9 cellular contexts compared by ENCODE assay signal in genomic region chr5:81854915-81855314, GRCh38.
DNase-seq lines count a peak whose midpoint lies in the region; ATAC-seq, FAIRE-seq and TF ChIP-seq lines count a peak whose summit lies in the region.
"Had no signal": no experiment of that assay in that cellular context is flagged by ENCODE, and none has a peak within 500 bp of the region (broad histone marks: within the 10 kb centered on the region; RNA-seq: fewer than 3 reads in every experiment).

No MANE protein-coding gene starts in this region.

- CTCF ChIA-PET in HEK293 (lab: Yijun Ruan, JAX): no interaction called here

- no peak overlapping the region for H3K4me2 ChIP-seq in astrocyte (ENCODE audit: low read length)

- no peak for TF ChIP-seq CTCF in HEK293 (tag by site-specific recombination; IDR thresholded peaks at IDR 0.05)
- TF ChIP-seq CTCF in astrocyte (IDR thresholded peaks at IDR 0.05; ENCODE audit: insufficient read depth, low read depth, low read length): no peak
- TF ChIP-seq CTCF in nephron (IDR thresholded peaks at IDR 0.05; ENCODE audit: unreplicated experiment in 3 of 3): no peak

- no peak overlapping the region for H2AFZ ChIP-seq in astrocyte (ENCODE audit: low read depth, low read length)

- H3K27me3 Mint-ChIP-seq in astrocyte (ENCODE audit: low read depth, unreplicated experiment) (no peaks in the 10 kb centered on the region), nephron (ENCODE audit: low read depth) (no peaks in the 10 kb centered on the region)
- H3K27me3 Mint-ChIP-seq: central memory CD8-positive, alpha-beta T cell had no signal

- no peak for ATAC-seq in GM18858 (IDR thresholded peaks at IDR 0.05; ENCODE audit: unreplicated experiment)
- no peak for ATAC-seq in HG03354 (IDR thresholded peaks at IDR 0.05; ENCODE audit: poor library complexity, severe bottlenecking, unreplicated experiment)

- H3K27ac Mint-ChIP-seq in astrocyte (ENCODE audit: unreplicated experiment) (peak overlapping the region; percentile 38), nephron (peak overlapping the region; percentile 71 to 100 (median 78))

- H3K27me3 ChIP-seq in astrocyte (ENCODE audit: insufficient read depth, low read length): no peaks in the 10 kb centered on the region

- H3K9me3 ChIP-seq in HEK293 (ENCODE audit: control insufficient read depth, insufficient read depth, low read depth, low read length) (no peaks in the 10 kb centered on the region), astrocyte (ENCODE audit: insufficient read depth, low read depth, low read length) (no peaks in the 10 kb centered on the region)

- H3K4me3 Mint-ChIP-seq in astrocyte (ENCODE audit: unreplicated experiment) (no peak overlapping the region), nephron (peak overlapping the region in 2 of 3 experiments; percentile 18 to 24)
- H3K4me3 Mint-ChIP-seq: central memory CD8-positive, alpha-beta T cell had no signal

- H3K36me3 Mint-ChIP-seq in astrocyte (ENCODE audit: low read depth, unreplicated experiment): no peaks in the 10 kb centered on the region
- no peaks in the 10 kb centered on the region for H3K36me3 Mint-ChIP-seq in nephron (ENCODE audit: low read depth)

- H4K20me1 ChIP-seq in astrocyte (ENCODE audit: insufficient read depth, low read length): no peaks in the 10 kb centered on the region

- H3K9ac ChIP-seq in astrocyte (ENCODE audit: low read length): no peak overlapping the region

- peaks cover 55% of the 10 kb centered on the region for H3K4me1 Mint-ChIP-seq in astrocyte (ENCODE audit: low read depth, unreplicated experiment)
- peaks cover 74% of the 10 kb centered on the region for H3K4me1 Mint-ChIP-seq in nephron

- no peaks in the 10 kb centered on the region for H3K36me3 ChIP-seq in HEK293 (ENCODE audit: control insufficient read depth in 2 of 2, insufficient read depth in 1 of 2, low read length in 2 of 2)
- H3K36me3 ChIP-seq in astrocyte (ENCODE audit: insufficient read depth, low read length): no peaks in the 10 kb centered on the region

- FAIRE-seq in astrocyte (lab: Jason Lieb, UNC): no peak

- peaks cover 8% of the 10 kb centered on the region for H3K4me1 ChIP-seq in HEK293 (ENCODE audit: control insufficient read depth, insufficient read depth, low read length)
- H3K4me1 ChIP-seq in astrocyte (ENCODE audit: insufficient read depth, low read length): peaks cover 20% of the 10 kb centered on the region

- H3K79me2 ChIP-seq in astrocyte (ENCODE audit: insufficient read depth, low read length): no peaks in the 10 kb centered on the region

- DNase-seq in DMS 273 treated with DMSO at 0.1 percent for 48 hours (lab: John Stamatoyannopoulos, UW) (peak; percentile 35), astrocyte (ENCODE audit: low read depth) (no peak), NCI-H524 treated with DMSO at 0.1 percent for 48 hours (lab: John Stamatoyannopoulos, UW) (no peak)
- DNase-seq: T1000 had no signal

- H3K27ac ChIP-seq in HEK293 (ENCODE audit: extremely low read depth, low read depth, low read length): no peak overlapping the region
- no peak overlapping the region for H3K27ac ChIP-seq in astrocyte (ENCODE audit: low read depth, low read length)

- no peaks in the 10 kb centered on the region for H3K9me3 Mint-ChIP-seq in astrocyte (ENCODE audit: unreplicated experiment)
- H3K9me3 Mint-ChIP-seq in nephron: no peaks in the 10 kb centered on the region
- H3K9me3 Mint-ChIP-seq: central memory CD8-positive, alpha-beta T cell had no signal

- H3K4me3 ChIP-seq in HEK293 (ENCODE audit: low read depth, low read length) (no peak overlapping the region), astrocyte (ENCODE audit: insufficient read depth, low read depth, low read length) (no peak overlapping the region)

- POLR2A ChIA-PET in HEK293 (lab: Yijun Ruan, JAX): no interaction called here

TF ChIP-seq in HEK293, 187 proteins besides CTCF, POLR2A, EP300 and RAD21:
- no peak for TF ChIP-seq ZNF311 (tag by site-specific recombination; IDR thresholded peaks at IDR 0.05; ENCODE audit: borderline replicate concordance)
- TF ChIP-seq OSR2 (tag by site-specific recombination; IDR thresholded peaks at IDR 0.05): no peak
- 0 out of 2 replicates have a peak, but pooled peaks have one; percentile 24 for TF ChIP-seq ZNF692 (tag by site-specific recombination; IDR thresholded peaks at IDR 0.05)
- TF ChIP-seq ZNF580 (tag by site-specific recombination; IDR thresholded peaks at IDR 0.05): no peak
- TF ChIP-seq ZNF211 (tag by site-specific recombination; IDR thresholded peaks at IDR 0.05; ENCODE audit: low read depth): no peak
- no peak for TF ChIP-seq ZNF555 (tag by site-specific recombination; conservative IDR thresholded peaks at IDR 0.05)
- no peak for TF ChIP-seq ZNF174 (tag by site-specific recombination; IDR thresholded peaks at IDR 0.05)
- peak; percentile 21; the same call in 1 of the 2 replicates for TF ChIP-seq KLF10 (tag by site-specific recombination; IDR thresholded peaks at IDR 0.05)
- peak; percentile 45 for TF ChIP-seq ZNF335 (tag by site-specific recombination; conservative IDR thresholded peaks at IDR 0.05)
- TF ChIP-seq ZNF350 (tag by site-specific recombination; IDR thresholded peaks at IDR 0.05): no peak
- TF ChIP-seq KLF1 (tag by site-specific recombination; IDR thresholded peaks at IDR 0.05): no peak
- TF ChIP-seq ZNF664 (tag by site-specific recombination; IDR thresholded peaks at IDR 0.05): peak; percentile 34; the same call in 1 of the 2 replicates
- TF ChIP-seq ZNF571 (tag by site-specific recombination; IDR thresholded peaks at IDR 0.05): no peak
- TF ChIP-seq ZNF112 (tag by site-specific recombination; IDR thresholded peaks at IDR 0.05): no peak
- TF ChIP-seq FEZF1 (tag by site-specific recombination; IDR thresholded peaks at IDR 0.05): no peak
- no peak for TF ChIP-seq ZBTB10 (tag by site-specific recombination; IDR thresholded peaks at IDR 0.05)
- no peak for TF ChIP-seq ZBTB49 (tag by site-specific recombination; IDR thresholded peaks at IDR 0.05; ENCODE audit: low read depth)
- TF ChIP-seq ZNF133 (tag by site-specific recombination; IDR thresholded peaks at IDR 0.05): no peak
- no peak for TF ChIP-seq KLF7 (tag by site-specific recombination; IDR thresholded peaks at IDR 0.05; ENCODE audit: borderline replicate concordance)
- TF ChIP-seq ZSCAN30 (tag by site-specific recombination; IDR thresholded peaks at IDR 0.05): no peak
- TF ChIP-seq ZNF416 (tag by site-specific recombination; IDR thresholded peaks at IDR 0.05): no peak
TF ChIP-seq in HEK293: peak in this region for 4.
